2 cellular contexts compared by ENCODE assay signal in the genomic region with DNA sequence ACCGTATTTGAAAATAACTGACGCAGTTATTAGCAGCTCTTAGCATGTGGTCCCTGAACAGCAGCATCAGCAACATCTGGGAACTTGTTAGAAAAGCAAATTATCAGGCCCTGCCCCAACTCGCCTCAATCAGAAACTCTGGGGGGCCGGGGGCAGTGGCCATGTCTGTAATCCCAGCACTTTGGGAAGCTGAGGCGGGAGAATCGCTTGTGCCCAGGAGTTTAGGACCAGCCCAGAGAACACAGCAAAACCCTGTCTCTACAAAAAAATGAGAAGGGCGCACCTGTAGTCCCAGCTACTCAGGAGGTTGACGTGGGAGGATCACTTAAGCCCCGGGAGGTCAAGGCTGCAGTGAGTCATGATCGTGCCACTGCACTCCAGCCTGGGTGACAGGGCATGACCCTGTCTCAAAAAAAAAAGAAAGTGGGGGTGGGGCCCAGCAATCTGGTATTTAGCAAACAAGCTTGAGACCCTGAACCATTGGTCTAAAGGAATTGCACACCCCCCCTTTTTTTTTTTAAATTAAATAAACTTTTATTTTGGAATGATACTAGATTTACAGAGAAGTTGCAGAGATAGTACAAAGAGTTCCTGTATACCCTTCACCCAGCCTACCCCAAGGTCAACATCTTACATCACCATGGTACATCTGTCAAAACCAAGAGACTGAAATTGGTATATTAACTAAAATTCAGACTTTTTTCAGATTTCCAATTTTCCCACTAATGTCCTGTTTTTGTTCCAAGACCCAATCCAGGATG.
TF ChIP-seq lines count a peak whose summit lies in the region.

No MANE protein-coding gene starts in this region.

TF ChIP-seq in GM23338, 12 proteins besides CTCF, POLR2A, EP300 and RAD21 (continued from another document):
- TF ChIP-seq ZNF462 (CRISPR knock-in tag; IDR thresholded peaks at IDR 0.05), result no peak

TF ChIP-seq in HepG2, 621 proteins besides CTCF, POLR2A, EP300 and RAD21 (continued from another document and continues in another):
- no peak for TF ChIP-seq ZNF546 (CRISPR knock-in tag; conservative IDR thresholded peaks at IDR 0.05)
- TF ChIP-seq DZIP1 (CRISPR knock-in tag; IDR thresholded peaks at IDR 0.05), result no peak
- peak; percentile 88; the same call in 1 of the 2 replicates for TF ChIP-seq RXRA (CRISPR knock-in tag; IDR thresholded peaks at IDR 0.05)
- TF ChIP-seq TEAD2 (CRISPR knock-in tag; IDR thresholded peaks at IDR 0.05), result no peak
- TF ChIP-seq RFX1 (IDR thresholded peaks at IDR 0.05), result no peak
- peak; percentile 78; the same call in 1 of the 2 replicates for TF ChIP-seq ZNF281 (CRISPR knock-in tag; IDR thresholded peaks at IDR 0.05; ENCODE audit: borderline replicate concordance)
- no peak for TF ChIP-seq EEA1 (CRISPR knock-in tag; IDR thresholded peaks at IDR 0.05; ENCODE audit: borderline replicate concordance)
- TF ChIP-seq DRAP1 (CRISPR knock-in tag; IDR thresholded peaks at IDR 0.05), result no peak
- no peak for TF ChIP-seq SIX1 (CRISPR knock-in tag; IDR thresholded peaks at IDR 0.05; ENCODE audit: borderline replicate concordance)
- TF ChIP-seq KMT2A (CRISPR knock-in tag; IDR thresholded peaks at IDR 0.05), result no peak
- TF ChIP-seq RORA (CRISPR knock-in tag; IDR thresholded peaks at IDR 0.05), result 0 out of 2 replicates have a peak, but pooled peaks have one; percentile 25
- no peak for TF ChIP-seq TMF1 (CRISPR knock-in tag; IDR thresholded peaks at IDR 0.05; ENCODE audit: low read depth)
- peak; percentile 78 for TF ChIP-seq FOSL1 (CRISPR knock-in tag; IDR thresholded peaks at IDR 0.05; ENCODE audit: borderline replicate concordance)
- peak; percentile 75 for TF ChIP-seq ARID5B (CRISPR knock-in tag; IDR thresholded peaks at IDR 0.05)
- TF ChIP-seq FOXP1 (IDR thresholded peaks at IDR 0.05), result no peak
- peak; percentile 9 for TF ChIP-seq FOXP1 (CRISPR knock-in tag; IDR thresholded peaks at IDR 0.05)
- TF ChIP-seq NFKB2 (CRISPR knock-in tag; IDR thresholded peaks at IDR 0.05; ENCODE audit: borderline replicate concordance), result no peak
- TF ChIP-seq HNF1A (IDR thresholded peaks at IDR 0.05; ENCODE audit: low read depth), result no peak; the same call in 1 of the 2 replicates
- TF ChIP-seq HNF1A (CRISPR knock-in tag; IDR thresholded peaks at IDR 0.05; ENCODE audit: borderline replicate concordance), result 0 out of 2 replicates have a peak, but pooled peaks have one; percentile 5
- TF ChIP-seq TGIF2 (CRISPR knock-in tag; IDR thresholded peaks at IDR 0.05), result peak; percentile 64; the same call in 1 of the 2 replicates
- peak; percentile 17; the same call in 1 of the 2 replicates for TF ChIP-seq FOXO1 (CRISPR knock-in tag; IDR thresholded peaks at IDR 0.05)
- TF ChIP-seq ZNF737 (CRISPR knock-in tag; IDR thresholded peaks at IDR 0.05; ENCODE audit: borderline replicate concordance), result no peak
- TF ChIP-seq HNF4A (CRISPR knock-in tag; IDR thresholded peaks at IDR 0.05), result peak; percentile 31; the same call in 1 of the 2 replicates
- no peak for TF ChIP-seq PCBP2 (optimal IDR thresholded peaks at IDR 0.05; ENCODE audit: low read depth, low read length, poor library complexity, severe bottlenecking)
- no peak for TF ChIP-seq ZBTB43 (CRISPR knock-in tag; conservative IDR thresholded peaks at IDR 0.05)
- peak; percentile 70 for TF ChIP-seq ASH2L (IDR thresholded peaks at IDR 0.05; ENCODE audit: insufficient read length, low read depth, low read length)
- no peak for TF ChIP-seq ZNF326 (CRISPR knock-in tag; IDR thresholded peaks at IDR 0.05; ENCODE audit: borderline replicate concordance)
- TF ChIP-seq, protein P1, sequence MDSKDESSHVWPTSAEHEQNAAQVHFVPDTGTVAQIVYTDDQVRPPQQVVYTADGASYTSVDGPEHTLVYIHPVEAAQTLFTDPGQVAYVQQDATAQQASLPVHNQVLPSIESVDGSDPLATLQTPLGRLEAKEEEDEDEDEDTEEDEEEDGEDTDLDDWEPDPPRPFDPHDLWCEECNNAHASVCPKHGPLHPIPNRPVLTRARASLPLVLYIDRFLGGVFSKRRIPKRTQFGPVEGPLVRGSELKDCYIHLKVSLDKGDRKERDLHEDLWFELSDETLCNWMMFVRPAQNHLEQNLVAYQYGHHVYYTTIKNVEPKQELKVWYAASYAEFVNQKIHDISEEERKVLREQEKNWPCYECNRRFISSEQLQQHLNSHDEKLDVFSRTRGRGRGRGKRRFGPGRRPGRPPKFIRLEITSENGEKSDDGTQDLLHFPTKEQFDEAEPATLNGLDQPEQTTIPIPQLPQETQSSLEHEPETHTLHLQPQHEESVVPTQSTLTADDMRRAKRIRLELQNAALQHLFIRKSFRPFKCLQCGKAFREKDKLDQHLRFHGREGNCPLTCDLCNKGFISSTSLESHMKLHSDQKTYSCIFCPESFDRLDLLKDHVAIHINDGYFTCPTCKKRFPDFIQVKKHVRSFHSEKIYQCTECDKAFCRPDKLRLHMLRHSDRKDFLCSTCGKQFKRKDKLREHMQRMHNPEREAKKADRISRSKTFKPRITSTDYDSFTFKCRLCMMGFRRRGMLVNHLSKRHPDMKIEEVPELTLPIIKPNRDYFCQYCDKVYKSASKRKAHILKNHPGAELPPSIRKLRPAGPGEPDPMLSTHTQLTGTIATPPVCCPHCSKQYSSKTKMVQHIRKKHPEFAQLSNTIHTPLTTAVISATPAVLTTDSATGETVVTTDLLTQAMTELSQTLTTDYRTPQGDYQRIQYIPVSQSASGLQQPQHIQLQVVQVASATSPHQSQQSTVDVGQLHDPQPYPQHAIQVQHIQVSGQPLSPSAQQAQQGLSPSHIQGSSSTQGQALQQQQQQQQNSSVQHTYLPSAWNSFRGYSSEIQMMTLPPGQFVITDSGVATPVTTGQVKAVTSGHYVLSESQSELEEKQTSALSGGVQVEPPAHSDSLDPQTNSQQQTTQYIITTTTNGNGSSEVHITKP (CRISPR knock-in tag; IDR thresholded peaks at IDR 0.05; ENCODE audit: low read depth), result peak; percentile 31; the same call in 1 of the 2 replicates
- TF ChIP-seq JUNB (CRISPR knock-in tag; IDR thresholded peaks at IDR 0.05; ENCODE audit: borderline replicate concordance), result peak; percentile 7; the same call in 1 of the 2 replicates
- no peak for TF ChIP-seq ZNF749 (CRISPR knock-in tag; IDR thresholded peaks at IDR 0.05; ENCODE audit: borderline replicate concordance)
- TF ChIP-seq ZEB1 (IDR thresholded peaks at IDR 0.05; ENCODE audit: insufficient replicate concordance, low read depth), result no peak
- TF ChIP-seq GATAD2A (CRISPR knock-in tag; IDR thresholded peaks at IDR 0.05), result peak; percentile 49; the same call in 1 of the 2 replicates
- peak; percentile 85; the same call in 1 of the 2 replicates for TF ChIP-seq NCOR1 (IDR thresholded peaks at IDR 0.05; ENCODE audit: borderline replicate concordance, low read length)
- TF ChIP-seq NCOA1 (CRISPR knock-in tag; IDR thresholded peaks at IDR 0.05), result 0 out of 2 replicates have a peak, but pooled peaks have one; percentile 17
- no peak for TF ChIP-seq ZNF883 (CRISPR knock-in tag; IDR thresholded peaks at IDR 0.05; ENCODE audit: not compliant biosample characterization)
- peak; percentile 95 to 97 for TF ChIP-seq NR2F1 (CRISPR knock-in tag; IDR thresholded peaks at IDR 0.05)
- no peak for TF ChIP-seq NRL (CRISPR knock-in tag; IDR thresholded peaks at IDR 0.05; ENCODE audit: borderline replicate concordance)
